Comparison of ENCODE assay signal across 25 cellular contexts in the genomic region with DNA sequence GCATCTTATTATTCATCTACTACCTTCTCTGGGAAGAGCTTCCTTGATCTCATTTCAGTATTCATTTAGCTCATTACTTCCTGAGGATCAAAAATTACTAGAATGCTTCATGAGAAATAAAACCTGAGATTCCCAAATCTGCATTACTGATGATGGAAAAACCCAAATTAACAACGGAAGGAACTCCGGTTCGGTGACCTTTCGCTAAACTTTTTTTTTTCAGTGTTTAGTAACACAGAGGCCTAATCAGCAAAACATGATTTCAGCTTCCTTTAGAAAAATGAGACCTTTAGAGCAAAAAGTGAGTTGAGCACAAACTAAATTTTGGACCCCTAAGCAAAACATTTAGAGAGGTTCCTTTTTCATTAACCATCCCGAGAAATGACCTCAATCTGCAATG.
"Had no signal": no experiment of that assay in that cellular context is flagged by ENCODE, and none has a peak within 500 bp of the region (broad histone marks: within the 10 kb centered on the region; RNA-seq: fewer than 3 reads in every experiment).

No MANE protein-coding gene starts in this region.

- H3K36me3 ChIP-seq: neural progenitor cell, ovary, right lobe of liver, sigmoid colon, stomach, suprapubic skin, tibial artery, transverse colon, upper lobe of right lung, uterus had no signal

- H2AFZ ChIP-seq: neural progenitor cell, parathyroid adenoma had no signal

- H3K4me1 ChIP-seq: parathyroid adenoma had no signal

- H3K4me2 ChIP-seq: neural progenitor cell had no signal

- DNase-seq: naive thymus-derived CD4-positive, alpha-beta T cell; natural killer cell; occipital lobe; ovary; posterior cingulate gyrus; psoas muscle; right lobe of liver; sigmoid colon; small intestine; stimulated activated CD4-positive, alpha-beta T cell treated with anti-CD3 and anti-CD28 coated beads, Interleukin-12 subunit alpha, Interleukin-12 subunit beta, amount 100 ng/mL, for 4 hours; stimulated activated CD4-positive, alpha-beta T cell treated with anti-CD3 and anti-CD28 coated beads, Interleukin-1b, Interleukin-23, amount 100 ng/mL, for 48 hours; stimulated activated CD4-positive, alpha-beta T cell treated with anti-CD3 and anti-CD28 coated beads, Interleukin-4, amount 100 ng/mL, for 24 hours; stimulated activated naive B cell treated with anti-CD40 and anti-IgM and Interleukin-4, amounts not matched to agents 10 μg/mL and 1 μg/mL and 100 μg/mL, for 72 hours; stimulated activated naive CD4-positive, alpha-beta T cell treated with Interleukin-2 at 50 U/mL for 16 hours; stomach; substantia nigra; testis; tibial artery; transverse colon; upper lobe of right lung; uterus had no signal

- H3K4me3 ChIP-seq: neural progenitor cell, ovary, psoas muscle, right lobe of liver, sigmoid colon, stomach, suprapubic skin, testis, tibial artery, transverse colon, upper lobe of right lung, uterus had no signal

- H3K9ac ChIP-seq: neural progenitor cell, parathyroid adenoma had no signal

- H3K9me3 ChIP-seq: ovary, psoas muscle, right lobe of liver, sigmoid colon, stomach, suprapubic skin, testis, tibial artery, transverse colon, upper lobe of right lung, uterus had no signal

- FAIRE-seq: small intestine had no signal

- H3K27me3 ChIP-seq: neural progenitor cell, ovary, right lobe of liver, sigmoid colon, stomach, suprapubic skin, testis, tibial artery, transverse colon, upper lobe of right lung, uterus had no signal

- H3K79me2 ChIP-seq: parathyroid adenoma had no signal

- ATAC-seq: naive thymus-derived CD4-positive, alpha-beta T cell; natural killer cell; psoas muscle; stimulated activated effector memory CD8-positive, alpha-beta T cell treated with anti-CD3 and anti-CD28 coated beads, Interleukin-12 subunit alpha, Interleukin-12 subunit beta, amount 100 ng/mL, for 72 hours; stimulated activated naive B cell treated with anti-CD40 and anti-IgM and Interleukin-4, amounts not matched to agents 10 μg/mL and 1 μg/mL and 100 μg/mL, for 72 hours; upper lobe of right lung had no signal

- H3K27ac ChIP-seq: neural progenitor cell, ovary, parathyroid adenoma, psoas muscle, sigmoid colon, stomach, suprapubic skin, testis, tibial artery, transverse colon, upper lobe of right lung had no signal
